ENCODE assay signal across 23 cellular contexts in the genomic region with DNA sequence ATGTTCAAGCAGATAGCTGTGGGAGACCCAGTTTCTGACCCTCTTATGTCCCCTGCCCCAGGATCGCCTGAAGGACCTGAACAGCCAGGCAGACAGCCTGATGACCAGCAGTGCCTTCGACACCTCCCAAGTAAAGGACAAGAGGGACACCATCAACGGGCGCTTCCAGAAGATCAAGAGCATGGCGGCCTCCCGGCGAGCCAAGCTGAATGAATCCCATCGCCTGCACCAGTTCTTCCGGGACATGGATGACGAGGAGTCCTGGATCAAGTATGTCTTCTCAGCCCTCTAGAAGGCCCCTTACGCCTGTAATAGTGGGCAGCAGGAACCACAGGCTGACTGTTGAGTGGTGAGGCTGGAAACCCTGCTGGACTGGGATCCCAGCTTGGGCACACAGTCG.
"Had no signal": no experiment of that assay in that cellular context is flagged by ENCODE, and none has a peak within 500 bp of the region (broad histone marks: within the 10 kb centered on the region; RNA-seq: fewer than 3 reads in every experiment).

No MANE protein-coding gene starts in this region.

- H3K9me3 Mint-ChIP-seq: activated CD8-positive, alpha-beta T cell treated with anti-CD3 and anti-CD28 coated beads for 36 hours; activated naive CD4-positive, alpha-beta T cell treated with anti-CD3 and anti-CD28 coated beads for 36 hours; activated naive CD4-positive, alpha-beta T cell treated with anti-CD3 and anti-CD28 coated beads, Interleukin-2, amount 50 U/mL, for 24 hours; activated naive CD8-positive, alpha-beta T cell treated with anti-CD3 and anti-CD28 coated beads, Interleukin-2, amount 10 ng/mL, durations not matched to agents 7 days and 5 days; activated T-cell treated with anti-CD3 and anti-CD28 coated beads, Interleukin-2, amount 50 U/mL, for 4 hours; activated T-helper 17 cell treated with anti-CD3 and anti-CD28 coated beads, Interleukin-2, amount 50 U/mL, for 72 hours; brain; dendritic cell treated with granulocyte-macrophage colony-stimulating factor and Interleukin-4, amounts not matched to agents 40 ng/mL and 50 ng/mL, for 4 days; endodermal cell had no signal

- DNase-seq: activated CD4-positive, alpha-beta T cell treated with anti-CD3 and anti-CD28 coated beads for 4 hours; activated CD4-positive, alpha-beta T cell treated with anti-CD3 and anti-CD28 coated beads, Interleukin-2, amount 50 U/mL, for 1 hour; activated CD4-positive, alpha-beta T cell treated with anti-CD3 and anti-CD28 coated beads, Interleukin-2, amount 50 U/mL, for 48 hours; activated CD4-positive, CD25-positive, alpha-beta regulatory T cell; activated CD4-positive, CD25-positive, alpha-beta regulatory T cell treated with anti-CD3 and anti-CD28 coated beads, Interleukin-2, amount 50 U/mL, for 72 hours; activated CD8-positive, alpha-beta memory T cell treated with anti-CD3 and anti-CD28 coated beads for 24 hours; activated CD8-positive, alpha-beta T cell treated with anti-CD3 and anti-CD28 coated beads for 36 hours; activated effector memory CD4-positive, alpha-beta T cell treated with Interleukin-2 at 50 U/mL for 16 hours; activated gamma-delta T cell treated with Interleukin-2 at 50 U/mL for 16 hours; activated naive CD4-positive, alpha-beta T cell treated with anti-CD3 and anti-CD28 coated beads for 36 hours; activated naive CD8-positive, alpha-beta T cell treated with anti-CD3 and anti-CD28 coated beads, Interleukin-2, amount 10 ng/mL, durations not matched to agents 7 days and 5 days; activated T-cell treated with anti-CD3 and anti-CD28 coated beads, Interleukin-2, amount 50 U/mL, for 4 hours; central memory CD4-positive, alpha-beta T cell; cerebellar nuclear complex; effector memory CD4-positive, alpha-beta T cell; endodermal cell; foreskin fibroblast; T-helper 2 cell had no signal

- ATAC-seq: activated CD8-positive, alpha-beta T cell treated with anti-CD3 and anti-CD28 coated beads for 36 hours; activated T-cell treated with anti-CD3 and anti-CD28 coated beads, Interleukin-2, amount 50 U/mL, for 4 hours; activated T-helper 17 cell treated with anti-CD3 and anti-CD28 coated beads, Interleukin-2, amount 50 U/mL, for 72 hours; esophagus mucosa had no signal

- H3K4me3 Mint-ChIP-seq: activated CD8-positive, alpha-beta T cell treated with anti-CD3 and anti-CD28 coated beads for 36 hours; activated naive CD4-positive, alpha-beta T cell treated with anti-CD3 and anti-CD28 coated beads for 36 hours; activated naive CD4-positive, alpha-beta T cell treated with anti-CD3 and anti-CD28 coated beads, Interleukin-2, amount 50 U/mL, for 24 hours; activated naive CD8-positive, alpha-beta T cell treated with anti-CD3 and anti-CD28 coated beads, Interleukin-2, amount 10 ng/mL, durations not matched to agents 7 days and 5 days; activated T-cell treated with anti-CD3 and anti-CD28 coated beads, Interleukin-2, amount 50 U/mL, for 4 hours; activated T-helper 17 cell treated with anti-CD3 and anti-CD28 coated beads, Interleukin-2, amount 50 U/mL, for 72 hours; brain; dendritic cell treated with granulocyte-macrophage colony-stimulating factor and Interleukin-4, amounts not matched to agents 40 ng/mL and 50 ng/mL, for 4 days; endodermal cell had no signal

- H3K27me3 Mint-ChIP-seq: activated CD8-positive, alpha-beta T cell treated with anti-CD3 and anti-CD28 coated beads for 36 hours; activated naive CD4-positive, alpha-beta T cell treated with anti-CD3 and anti-CD28 coated beads, Interleukin-2, amount 50 U/mL, for 24 hours; activated naive CD8-positive, alpha-beta T cell treated with anti-CD3 and anti-CD28 coated beads, Interleukin-2, amount 10 ng/mL, durations not matched to agents 7 days and 5 days; activated T-helper 17 cell treated with anti-CD3 and anti-CD28 coated beads, Interleukin-2, amount 50 U/mL, for 72 hours; brain; dendritic cell treated with granulocyte-macrophage colony-stimulating factor and Interleukin-4, amounts not matched to agents 40 ng/mL and 50 ng/mL, for 4 days had no signal

- H3K27ac Mint-ChIP-seq: activated CD8-positive, alpha-beta T cell treated with anti-CD3 and anti-CD28 coated beads for 36 hours; activated naive CD4-positive, alpha-beta T cell treated with anti-CD3 and anti-CD28 coated beads for 36 hours; activated naive CD4-positive, alpha-beta T cell treated with anti-CD3 and anti-CD28 coated beads, Interleukin-2, amount 50 U/mL, for 24 hours; activated naive CD8-positive, alpha-beta T cell treated with anti-CD3 and anti-CD28 coated beads, Interleukin-2, amount 10 ng/mL, durations not matched to agents 7 days and 5 days; activated T-helper 17 cell treated with anti-CD3 and anti-CD28 coated beads, Interleukin-2, amount 50 U/mL, for 72 hours; brain; dendritic cell treated with granulocyte-macrophage colony-stimulating factor and Interleukin-4, amounts not matched to agents 40 ng/mL and 50 ng/mL, for 4 days; endodermal cell had no signal

- H3K4me1 Mint-ChIP-seq: activated naive CD4-positive, alpha-beta T cell treated with anti-CD3 and anti-CD28 coated beads, Interleukin-2, amount 50 U/mL, for 24 hours; activated naive CD8-positive, alpha-beta T cell treated with anti-CD3 and anti-CD28 coated beads, Interleukin-2, amount 10 ng/mL, durations not matched to agents 7 days and 5 days; activated T-helper 17 cell treated with anti-CD3 and anti-CD28 coated beads, Interleukin-2, amount 50 U/mL, for 72 hours; brain; endodermal cell had no signal
